Comparison of ENCODE assay signal across 10 cellular contexts in genomic region chr5:78387468-78388153, GRCh38.
"Had no signal": no experiment of that assay in that cellular context is flagged by ENCODE, and none has a peak within 500 bp of the region (broad histone marks: within the 10 kb centered on the region; RNA-seq: fewer than 3 reads in every experiment).

No MANE protein-coding gene starts in this region.

- H3K9me3 ChIP-seq: neutrophil had no signal

- H3K27me3 ChIP-seq: brain microvascular endothelial cell, neutrophil, tibial nerve, vagina had no signal

- H3K27ac ChIP-seq: brain microvascular endothelial cell, neutrophil, tibial nerve, vagina had no signal

- H3K4me3 ChIP-seq: tibial nerve, vagina had no signal

- H3K27me3 Mint-ChIP-seq: naive B cell had no signal

- ATAC-seq: activated naive CD4-positive, alpha-beta T cell treated with anti-CD3 and anti-CD28 coated beads, Interleukin-2, amount 50 U/mL, for 72 hours had no signal

- H3K4me3 Mint-ChIP-seq: naive B cell had no signal

- DNase-seq: activated CD4-positive, alpha-beta T cell treated with anti-CD3 and anti-CD28 coated beads, Interleukin-2, amount 50 U/mL, for 1 hour; activated effector memory CD4-positive, alpha-beta T cell treated with anti-CD3 and anti-CD28 coated beads, Interleukin-2, amount 50 U/mL, for 16 hours; brain microvascular endothelial cell; erythroblast; naive B cell; small intestine had no signal

- H3K27ac Mint-ChIP-seq: activated naive CD4-positive, alpha-beta T cell treated with anti-CD3 and anti-CD28 coated beads, Interleukin-2, amount 50 U/mL, for 72 hours; naive B cell had no signal

- H3K4me1 ChIP-seq: tibial nerve had no signal

- H3K36me3 ChIP-seq: brain microvascular endothelial cell, neutrophil, vagina had no signal
